Comparison of ENCODE assay signal across 11 cellular contexts in the genomic region with DNA sequence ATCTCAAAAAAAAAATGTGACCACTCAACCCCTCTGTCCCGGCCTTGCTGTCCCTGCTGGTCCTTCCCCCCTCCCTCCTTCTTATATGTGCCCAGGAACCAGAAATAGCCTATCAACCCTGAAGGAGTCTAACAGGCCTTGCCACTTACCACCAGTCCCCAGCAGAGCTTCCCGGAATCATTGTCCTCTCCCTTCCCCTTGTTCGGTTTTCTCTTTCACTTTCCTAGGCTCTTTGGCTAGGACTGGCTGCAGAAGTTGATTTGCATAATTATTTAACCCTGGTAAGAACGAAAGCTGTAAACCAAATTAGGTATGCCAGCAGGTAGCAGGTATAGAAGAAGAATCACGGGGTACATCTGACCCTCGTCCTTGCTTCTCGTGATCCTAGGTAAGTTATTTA.
DNase-seq lines count a peak whose midpoint lies in the region; ATAC-seq, FAIRE-seq and TF ChIP-seq lines count a peak whose summit lies in the region.
"Had no signal": no experiment of that assay in that cellular context is flagged by ENCODE, and none has a peak within 500 bp of the region (broad histone marks: within the 10 kb centered on the region; RNA-seq: fewer than 3 reads in every experiment).

No MANE protein-coding gene starts in this region.

- WGBS in A549 (ENCODE audit: missing lambda C conversion rate), result 95% methylated on average over 7 of the region's 7 CpGs

- H3F3A ChIP-seq in MM.1S (ENCODE audit: insufficient read depth, low read length), result no peaks in the 10 kb centered on the region

- no peak overlapping the region for H3K9ac ChIP-seq in MM.1S (ENCODE audit: low read length)

- H3K27me3 ChIP-seq in MM.1S (replicated peaks; ENCODE audit: insufficient read depth, low read length), result peaks cover 8% of the 10 kb centered on the region; the same call in 1 of the 2 replicates
- H3K27me3 ChIP-seq: foreskin keratinocyte had no signal

- H3K9me3 ChIP-seq in A549, result no peaks in the 10 kb centered on the region
- H3K9me3 ChIP-seq in MM.1S (replicated peaks; ENCODE audit: insufficient read depth, low read length), result no peaks in the 10 kb centered on the region

- H3K4me2 ChIP-seq in A549 (no peak overlapping the region), MM.1S (ENCODE audit: low read depth, low read length) (peak overlapping the region; percentile 56; the same call in 1 of the 2 replicates)

- no peak for FAIRE-seq in A549 (lab: Jason Lieb, UNC)

- no peaks in the 10 kb centered on the region for H4K20me1 ChIP-seq in MM.1S (ENCODE audit: insufficient read depth, low read length)

- H3K36me3 ChIP-seq in MM.1S (replicated peaks; ENCODE audit: insufficient read depth, low read length), result no peaks in the 10 kb centered on the region

- no peaks in the 10 kb centered on the region for H3K9me2 ChIP-seq in MM.1S (replicated peaks; ENCODE audit: insufficient read depth, low read length)

- POLR2A ChIA-PET in A549 (lab: Yijun Ruan, JAX), result no interaction called here

- peak overlapping the region; percentile 98 to 99 for H3K27ac ChIP-seq in A549
- no peak overlapping the region for H3K27ac ChIP-seq in MM.1S (ENCODE audit: low read length)
- H3K27ac ChIP-seq: 22Rv1, foreskin keratinocyte had no signal

- H3K4me3 ChIP-seq in A549 (no peak overlapping the region), MM.1S (ENCODE audit: low read length) (no peak overlapping the region; the same call in 1 of the 2 replicates)

- H3K4me1 ChIP-seq in A549 (peaks cover 65% of the 10 kb centered on the region), MM.1S (ENCODE audit: low read length) (no peaks in the 10 kb centered on the region)

- DNase-seq in A549 (ENCODE audit: low read depth in 1 of 2, low spot score in 1 of 2) (no peak), MM.1S (peak; percentile 81), DMS53 treated with DMSO at 0.1 percent for 48 hours (lab: John Stamatoyannopoulos, UW; ENCODE audit: unreplicated experiment) (no peak), HuH-7.5 (ENCODE audit: low spot score) (no peak), glomerular visceral epithelial cell (ENCODE audit: extremely low spot score) (no peak)
- no peak for DNase-seq in effector CD8-positive, alpha-beta T cell (lab: John Stamatoyannopoulos, UW)
- DNase-seq: foreskin keratinocyte, NCI-H2171 had no signal

- no peak overlapping the region for H2AFZ ChIP-seq in MM.1S (ENCODE audit: low read length)

- TF ChIP-seq POLR2A in A549 (IDR thresholded peaks at IDR 0.05; ENCODE audit: low read length), result no peak

- no peak for TF ChIP-seq RAD21 in A549 (conservative IDR thresholded peaks at IDR 0.05 in 1 of 2, IDR thresholded peaks at IDR 0.05 in 1 of 2)

- no peak for TF ChIP-seq EP300 in A549 (IDR thresholded peaks at IDR 0.05)

- no peak for TF ChIP-seq CTCF in A549 (IDR thresholded peaks at IDR 0.05)
- TF ChIP-seq CTCF in MM.1S (IDR thresholded peaks at IDR 0.05; ENCODE audit: low read length), result no peak

- no peak for ATAC-seq in A549
- ATAC-seq in GM19328 (IDR thresholded peaks at IDR 0.05; ENCODE audit: unreplicated experiment), result peak; percentile 78
- peak; percentile 87 for ATAC-seq in HG02870 (IDR thresholded peaks at IDR 0.05; ENCODE audit: unreplicated experiment)
- ATAC-seq: foreskin keratinocyte had no signal

- CTCF ChIA-PET in A549 (lab: Yijun Ruan, JAX), result interaction anchor here (2.3 kb wide), 1 partner anchor 10 kb away, joined by 9 read pairs; no protein-coding TSS in a partner anchor

- H3K79me2 ChIP-seq in MM.1S (ENCODE audit: low read length), result no peaks in the 10 kb centered on the region

TF ChIP-seq in A549, 52 proteins besides CTCF, POLR2A, EP300 and RAD21:
- no peak for TF ChIP-seq BCL3 (IDR thresholded peaks at IDR 0.05)
- TF ChIP-seq, protein P1, sequence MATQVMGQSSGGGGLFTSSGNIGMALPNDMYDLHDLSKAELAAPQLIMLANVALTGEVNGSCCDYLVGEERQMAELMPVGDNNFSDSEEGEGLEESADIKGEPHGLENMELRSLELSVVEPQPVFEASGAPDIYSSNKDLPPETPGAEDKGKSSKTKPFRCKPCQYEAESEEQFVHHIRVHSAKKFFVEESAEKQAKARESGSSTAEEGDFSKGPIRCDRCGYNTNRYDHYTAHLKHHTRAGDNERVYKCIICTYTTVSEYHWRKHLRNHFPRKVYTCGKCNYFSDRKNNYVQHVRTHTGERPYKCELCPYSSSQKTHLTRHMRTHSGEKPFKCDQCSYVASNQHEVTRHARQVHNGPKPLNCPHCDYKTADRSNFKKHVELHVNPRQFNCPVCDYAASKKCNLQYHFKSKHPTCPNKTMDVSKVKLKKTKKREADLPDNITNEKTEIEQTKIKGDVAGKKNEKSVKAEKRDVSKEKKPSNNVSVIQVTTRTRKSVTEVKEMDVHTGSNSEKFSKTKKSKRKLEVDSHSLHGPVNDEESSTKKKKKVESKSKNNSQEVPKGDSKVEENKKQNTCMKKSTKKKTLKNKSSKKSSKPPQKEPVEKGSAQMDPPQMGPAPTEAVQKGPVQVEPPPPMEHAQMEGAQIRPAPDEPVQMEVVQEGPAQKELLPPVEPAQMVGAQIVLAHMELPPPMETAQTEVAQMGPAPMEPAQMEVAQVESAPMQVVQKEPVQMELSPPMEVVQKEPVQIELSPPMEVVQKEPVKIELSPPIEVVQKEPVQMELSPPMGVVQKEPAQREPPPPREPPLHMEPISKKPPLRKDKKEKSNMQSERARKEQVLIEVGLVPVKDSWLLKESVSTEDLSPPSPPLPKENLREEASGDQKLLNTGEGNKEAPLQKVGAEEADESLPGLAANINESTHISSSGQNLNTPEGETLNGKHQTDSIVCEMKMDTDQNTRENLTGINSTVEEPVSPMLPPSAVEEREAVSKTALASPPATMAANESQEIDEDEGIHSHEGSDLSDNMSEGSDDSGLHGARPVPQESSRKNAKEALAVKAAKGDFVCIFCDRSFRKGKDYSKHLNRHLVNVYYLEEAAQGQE (IDR thresholded peaks at IDR 0.05), result no peak
- TF ChIP-seq MAZ (IDR thresholded peaks at IDR 0.05; ENCODE audit: borderline replicate concordance, low read depth, low read length), result no peak
- TF ChIP-seq SMC3 (IDR thresholded peaks at IDR 0.05), result no peak

Comparison
In these comparisons a context has a peak if more than half of its experiments do, and no peak if none do; other contexts are left out.
1. ATAC-seq: peak in GM19328 (single experiment) and HG02870 (single experiment); none in A549 (0 of 2).